1 cellular context compared by ENCODE assay signal in genomic region chr16:85027349-85027967, GRCh38.
TF ChIP-seq lines count a peak whose summit lies in the region.

Gene KIAA0513, plus strand, starts transcription at chr16:85027795. Its CDS starts 39,277 bp downstream, at chr16:85067072.

TF ChIP-seq in K562, 482 proteins besides CTCF, POLR2A, EP300 and RAD21 (continued from another document and continues in another):
- TF ChIP-seq, protein P1, sequence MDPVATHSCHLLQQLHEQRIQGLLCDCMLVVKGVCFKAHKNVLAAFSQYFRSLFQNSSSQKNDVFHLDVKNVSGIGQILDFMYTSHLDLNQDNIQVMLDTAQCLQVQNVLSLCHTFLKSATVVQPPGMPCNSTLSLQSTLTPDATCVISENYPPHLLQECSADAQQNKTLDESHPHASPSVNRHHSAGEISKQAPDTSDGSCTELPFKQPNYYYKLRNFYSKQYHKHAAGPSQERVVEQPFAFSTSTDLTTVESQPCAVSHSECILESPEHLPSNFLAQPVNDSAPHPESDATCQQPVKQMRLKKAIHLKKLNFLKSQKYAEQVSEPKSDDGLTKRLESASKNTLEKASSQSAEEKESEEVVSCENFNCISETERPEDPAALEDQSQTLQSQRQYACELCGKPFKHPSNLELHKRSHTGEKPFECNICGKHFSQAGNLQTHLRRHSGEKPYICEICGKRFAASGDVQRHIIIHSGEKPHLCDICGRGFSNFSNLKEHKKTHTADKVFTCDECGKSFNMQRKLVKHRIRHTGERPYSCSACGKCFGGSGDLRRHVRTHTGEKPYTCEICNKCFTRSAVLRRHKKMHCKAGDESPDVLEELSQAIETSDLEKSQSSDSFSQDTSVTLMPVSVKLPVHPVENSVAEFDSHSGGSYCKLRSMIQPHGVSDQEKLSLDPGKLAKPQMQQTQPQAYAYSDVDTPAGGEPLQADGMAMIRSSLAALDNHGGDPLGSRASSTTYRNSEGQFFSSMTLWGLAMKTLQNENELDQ (CRISPR knock-in tag; IDR thresholded peaks at IDR 0.05; ENCODE audit: borderline replicate concordance), result no peak
- TF ChIP-seq SAFB (IDR thresholded peaks at IDR 0.05; ENCODE audit: borderline replicate concordance, low read depth, low read length) (peak; percentile 8; the same call in 1 of the 2 replicates), ZBTB7A (IDR thresholded peaks at IDR 0.05; ENCODE audit: borderline replicate concordance, control insufficient read depth, low read depth, low read length) (peak; percentile 92), HBP1 (CRISPR knock-in tag; IDR thresholded peaks at IDR 0.05) (peak; percentile 69; the same call in 1 of the 2 replicates), PRDM10 (IDR thresholded peaks at IDR 0.05; ENCODE audit: partially characterized antibody) (peak; percentile 55), SMAD1 (IDR thresholded peaks at IDR 0.05; ENCODE audit: low read depth, low read length, partially characterized antibody) (no peak), ZNF79 (CRISPR knock-in tag; IDR thresholded peaks at IDR 0.05; ENCODE audit: low read depth) (no peak; the same call in 1 of the 2 replicates), CCNT2 (IDR thresholded peaks at IDR 0.05; ENCODE audit: borderline replicate concordance, extremely low read depth, insufficient read length, low read depth, low read length) (peak; percentile 92), ZNF253 (CRISPR knock-in tag; conservative IDR thresholded peaks at IDR 0.05) (no peak), CEBPB (tag; IDR thresholded peaks at IDR 0.05) (no peak), YBX1 (IDR thresholded peaks at IDR 0.05) (no peak), ZNF174 (CRISPR knock-in tag; IDR thresholded peaks at IDR 0.05) (no peak), ZC3H4 (CRISPR knock-in tag; IDR thresholded peaks at IDR 0.05; ENCODE audit: borderline replicate concordance) (no peak), NR3C1 (CRISPR knock-in tag; IDR thresholded peaks at IDR 0.05) (0 out of 2 replicates have a peak, but pooled peaks have one; percentile 50), MCM7 (IDR thresholded peaks at IDR 0.05) (no peak), BCL6 (CRISPR knock-in tag; IDR thresholded peaks at IDR 0.05) (peak; percentile 53; the same call in 1 of the 2 replicates), ZEB2 (IDR thresholded peaks at IDR 0.05) (0 out of 2 replicates have a peak, but pooled peaks have one; percentile 66), GTF2E2 (tag; IDR thresholded peaks at IDR 0.05) (peak; percentile 67; the same call in 1 of the 2 replicates), PPARD (CRISPR knock-in tag; IDR thresholded peaks at IDR 0.05) (no peak), KAT8 (IDR thresholded peaks at IDR 0.05; ENCODE audit: low read depth) (no peak), ELF2 (CRISPR knock-in tag; IDR thresholded peaks at IDR 0.05) (peak; percentile 44; the same call in 1 of the 2 replicates), NFE2L1 (tag; IDR thresholded peaks at IDR 0.05; ENCODE audit: borderline replicate concordance, low read depth) (no peak), HINFP (tag; conservative IDR thresholded peaks at IDR 0.05; ENCODE audit: low read depth) (no peak), CBX1 (IDR thresholded peaks at IDR 0.05; ENCODE audit: low read depth) (peak; percentile 32; the same call in 1 of the 2 replicates), HCFC1 (IDR thresholded peaks at IDR 0.05; ENCODE audit: low read depth, low read length) (peak; percentile 46), ZNF134 (CRISPR knock-in tag; conservative IDR thresholded peaks at IDR 0.05) (no peak), BHLHE40 (IDR thresholded peaks at IDR 0.05; ENCODE audit: low read length) (peak; percentile 98), GABPB2 (CRISPR knock-in tag; conservative IDR thresholded peaks at IDR 0.05) (no peak), ZNF12 (CRISPR knock-in tag; IDR thresholded peaks at IDR 0.05) (no peak)
- TF ChIP-seq, protein P2, sequence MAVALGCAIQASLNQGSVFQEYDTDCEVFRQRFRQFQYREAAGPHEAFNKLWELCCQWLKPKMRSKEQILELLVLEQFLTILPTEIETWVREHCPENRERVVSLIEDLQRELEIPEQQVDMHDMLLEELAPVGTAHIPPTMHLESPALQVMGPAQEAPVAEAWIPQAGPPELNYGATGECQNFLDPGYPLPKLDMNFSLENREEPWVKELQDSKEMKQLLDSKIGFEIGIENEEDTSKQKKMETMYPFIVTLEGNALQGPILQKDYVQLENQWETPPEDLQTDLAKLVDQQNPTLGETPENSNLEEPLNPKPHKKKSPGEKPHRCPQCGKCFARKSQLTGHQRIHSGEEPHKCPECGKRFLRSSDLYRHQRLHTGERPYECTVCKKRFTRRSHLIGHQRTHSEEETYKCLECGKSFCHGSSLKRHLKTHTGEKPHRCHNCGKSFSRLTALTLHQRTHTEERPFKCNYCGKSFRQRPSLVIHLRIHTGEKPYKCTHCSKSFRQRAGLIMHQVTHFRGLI (CRISPR knock-in tag; IDR thresholded peaks at IDR 0.05), result 0 out of 2 replicates have a peak, but pooled peaks have one; percentile 17
- TF ChIP-seq, protein P3, sequence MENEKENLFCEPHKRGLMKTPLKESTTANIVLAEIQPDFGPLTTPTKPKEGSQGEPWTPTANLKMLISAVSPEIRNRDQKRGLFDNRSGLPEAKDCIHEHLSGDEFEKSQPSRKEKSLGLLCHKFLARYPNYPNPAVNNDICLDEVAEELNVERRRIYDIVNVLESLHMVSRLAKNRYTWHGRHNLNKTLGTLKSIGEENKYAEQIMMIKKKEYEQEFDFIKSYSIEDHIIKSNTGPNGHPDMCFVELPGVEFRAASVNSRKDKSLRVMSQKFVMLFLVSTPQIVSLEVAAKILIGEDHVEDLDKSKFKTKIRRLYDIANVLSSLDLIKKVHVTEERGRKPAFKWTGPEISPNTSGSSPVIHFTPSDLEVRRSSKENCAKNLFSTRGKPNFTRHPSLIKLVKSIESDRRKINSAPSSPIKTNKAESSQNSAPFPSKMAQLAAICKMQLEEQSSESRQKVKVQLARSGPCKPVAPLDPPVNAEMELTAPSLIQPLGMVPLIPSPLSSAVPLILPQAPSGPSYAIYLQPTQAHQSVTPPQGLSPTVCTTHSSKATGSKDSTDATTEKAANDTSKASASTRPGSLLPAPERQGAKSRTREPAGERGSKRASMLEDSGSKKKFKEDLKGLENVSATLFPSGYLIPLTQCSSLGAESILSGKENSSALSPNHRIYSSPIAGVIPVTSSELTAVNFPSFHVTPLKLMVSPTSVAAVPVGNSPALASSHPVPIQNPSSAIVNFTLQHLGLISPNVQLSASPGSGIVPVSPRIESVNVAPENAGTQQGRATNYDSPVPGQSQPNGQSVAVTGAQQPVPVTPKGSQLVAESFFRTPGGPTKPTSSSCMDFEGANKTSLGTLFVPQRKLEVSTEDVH (IDR thresholded peaks at IDR 0.05; ENCODE audit: low read depth, partially characterized antibody), result no peak
- TF ChIP-seq, protein P4, sequence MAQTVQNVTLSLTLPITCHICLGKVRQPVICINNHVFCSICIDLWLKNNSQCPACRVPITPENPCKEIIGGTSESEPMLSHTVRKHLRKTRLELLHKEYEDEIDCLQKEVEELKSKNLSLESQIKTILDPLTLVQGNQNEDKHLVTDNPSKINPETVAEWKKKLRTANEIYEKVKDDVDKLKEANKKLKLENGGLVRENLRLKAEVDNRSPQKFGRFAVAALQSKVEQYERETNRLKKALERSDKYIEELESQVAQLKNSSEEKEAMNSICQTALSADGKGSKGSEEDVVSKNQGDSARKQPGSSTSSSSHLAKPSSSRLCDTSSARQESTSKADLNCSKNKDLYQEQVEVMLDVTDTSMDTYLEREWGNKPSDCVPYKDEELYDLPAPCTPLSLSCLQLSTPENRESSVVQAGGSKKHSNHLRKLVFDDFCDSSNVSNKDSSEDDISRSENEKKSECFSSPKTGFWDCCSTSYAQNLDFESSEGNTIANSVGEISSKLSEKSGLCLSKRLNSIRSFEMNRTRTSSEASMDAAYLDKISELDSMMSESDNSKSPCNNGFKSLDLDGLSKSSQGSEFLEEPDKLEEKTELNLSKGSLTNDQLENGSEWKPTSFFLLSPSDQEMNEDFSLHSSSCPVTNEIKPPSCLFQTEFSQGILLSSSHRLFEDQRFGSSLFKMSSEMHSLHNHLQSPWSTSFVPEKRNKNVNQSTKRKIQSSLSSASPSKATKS (CRISPR knock-in tag; IDR thresholded peaks at IDR 0.05), result peak; percentile 21; the same call in 1 of the 2 replicates
- TF ChIP-seq, protein P5, sequence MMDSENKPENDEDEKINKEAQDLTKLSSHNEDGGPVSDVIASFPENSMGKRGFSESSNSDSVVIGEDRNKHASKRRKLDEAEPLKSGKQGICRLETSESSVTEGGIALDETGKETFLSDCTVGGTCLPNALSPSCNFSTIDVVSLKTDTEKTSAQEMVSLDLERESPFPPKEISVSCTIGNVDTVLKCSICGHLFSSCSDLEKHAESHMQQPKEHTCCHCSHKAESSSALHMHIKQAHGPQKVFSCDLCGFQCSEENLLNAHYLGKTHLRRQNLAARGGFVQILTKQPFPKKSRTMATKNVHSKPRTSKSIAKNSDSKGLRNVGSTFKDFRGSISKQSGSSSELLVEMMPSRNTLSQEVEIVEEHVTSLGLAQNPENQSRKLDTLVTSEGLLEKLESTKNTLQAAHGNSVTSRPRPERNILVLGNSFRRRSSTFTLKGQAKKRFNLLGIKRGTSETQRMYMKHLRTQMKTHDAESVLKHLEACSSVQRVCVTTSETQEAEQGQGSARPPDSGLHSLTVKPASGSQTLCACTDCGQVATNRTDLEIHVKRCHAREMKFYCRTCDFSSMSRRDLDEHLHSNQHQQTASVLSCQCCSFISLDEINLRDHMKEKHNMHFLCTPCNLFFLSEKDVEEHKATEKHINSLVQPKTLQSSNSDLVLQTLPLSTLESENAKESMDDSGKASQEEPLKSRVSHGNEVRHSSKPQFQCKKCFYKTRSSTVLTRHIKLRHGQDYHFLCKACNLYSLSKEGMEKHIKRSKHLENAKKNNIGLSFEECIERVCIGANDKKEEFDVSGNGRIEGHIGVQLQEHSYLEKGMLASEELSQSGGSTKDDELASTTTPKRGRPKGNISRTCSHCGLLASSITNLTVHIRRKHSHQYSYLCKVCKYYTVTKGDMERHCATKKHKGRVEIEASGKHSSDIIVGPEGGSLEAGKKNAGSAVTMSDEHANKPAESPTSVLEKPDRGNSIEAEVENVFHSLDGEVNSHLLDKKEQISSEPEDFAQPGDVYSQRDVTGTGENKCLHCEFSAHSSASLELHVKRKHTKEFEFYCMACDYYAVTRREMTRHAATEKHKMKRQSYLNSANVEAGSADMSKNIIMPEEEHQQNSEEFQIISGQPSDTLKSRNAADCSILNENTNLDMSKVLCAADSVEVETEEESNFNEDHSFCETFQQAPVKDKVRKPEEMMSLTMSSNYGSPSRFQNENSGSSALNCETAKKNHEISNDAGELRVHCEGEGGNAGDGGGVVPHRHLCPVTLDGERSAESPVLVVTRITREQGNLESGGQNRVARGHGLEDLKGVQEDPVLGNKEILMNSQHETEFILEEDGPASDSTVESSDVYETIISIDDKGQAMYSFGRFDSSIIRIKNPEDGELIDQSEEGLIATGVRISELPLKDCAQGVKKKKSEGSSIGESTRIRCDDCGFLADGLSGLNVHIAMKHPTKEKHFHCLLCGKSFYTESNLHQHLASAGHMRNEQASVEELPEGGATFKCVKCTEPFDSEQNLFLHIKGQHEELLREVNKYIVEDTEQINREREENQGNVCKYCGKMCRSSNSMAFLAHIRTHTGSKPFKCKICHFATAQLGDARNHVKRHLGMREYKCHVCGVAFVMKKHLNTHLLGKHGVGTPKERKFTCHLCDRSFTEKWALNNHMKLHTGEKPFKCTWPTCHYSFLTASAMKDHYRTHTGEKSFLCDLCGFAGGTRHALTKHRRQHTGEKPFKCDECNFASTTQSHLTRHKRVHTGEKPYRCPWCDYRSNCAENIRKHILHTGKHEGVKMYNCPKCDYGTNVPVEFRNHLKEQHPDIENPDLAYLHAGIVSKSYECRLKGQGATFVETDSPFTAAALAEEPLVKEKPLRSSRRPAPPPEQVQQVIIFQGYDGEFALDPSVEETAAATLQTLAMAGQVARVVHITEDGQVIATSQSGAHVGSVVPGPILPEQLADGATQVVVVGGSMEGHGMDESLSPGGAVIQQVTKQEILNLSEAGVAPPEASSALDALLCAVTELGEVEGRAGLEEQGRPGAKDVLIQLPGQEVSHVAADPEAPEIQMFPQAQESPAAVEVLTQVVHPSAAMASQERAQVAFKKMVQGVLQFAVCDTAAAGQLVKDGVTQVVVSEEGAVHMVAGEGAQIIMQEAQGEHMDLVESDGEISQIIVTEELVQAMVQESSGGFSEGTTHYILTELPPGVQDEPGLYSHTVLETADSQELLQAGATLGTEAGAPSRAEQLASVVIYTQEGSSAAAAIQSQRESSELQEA (IDR thresholded peaks at IDR 0.05; ENCODE audit: low read depth), result no peak
